6 cellular contexts compared by ENCODE assay signal in the genomic region with DNA sequence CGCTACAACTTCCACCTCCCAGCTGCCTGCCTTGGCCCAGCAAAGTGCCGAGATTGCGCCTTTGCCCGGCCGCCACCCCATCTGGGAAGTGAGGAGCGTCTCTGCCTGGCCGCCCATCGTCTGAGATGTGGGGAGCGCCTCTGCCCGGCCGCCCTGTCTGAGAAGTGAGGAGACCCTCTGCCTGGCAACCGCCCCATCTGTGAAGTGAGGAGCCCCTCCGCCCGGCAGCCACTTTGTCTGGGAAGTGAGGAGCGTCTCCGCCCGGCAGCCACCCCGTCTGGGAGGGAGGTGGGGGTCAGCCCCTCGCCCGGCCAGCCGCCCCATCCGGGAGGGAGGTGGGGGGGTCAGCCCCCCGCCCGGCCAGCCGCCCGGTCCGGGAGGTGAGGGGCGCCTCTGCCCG. TPM values are rescaled to one million over a fixed set of nuclear protein-coding genes. Genes with fewer than 3 reads are reported as not detected.
"Had no signal": no experiment of that assay in that cellular context is flagged by ENCODE, and none has a peak within 500 bp of the region (broad histone marks: within the 10 kb centered on the region; RNA-seq: fewer than 3 reads in every experiment).

No MANE protein-coding gene starts in this region.

RNA-seq across cellular contexts. Expression of gene SCML4, which starts 21.0 kb away (rescaled TPM):
- total RNA-seq: GM23248, H4, H7, HepG2, HFFc6, HT1080 had no signal
